7 cellular contexts compared by ENCODE assay signal in genomic region chr6:147103007-147103406, GRCh38.
"Had no signal": no experiment of that assay in that cellular context is flagged by ENCODE, and none has a peak within 500 bp of the region (broad histone marks: within the 10 kb centered on the region; RNA-seq: fewer than 3 reads in every experiment).

No MANE protein-coding gene starts in this region.

- FAIRE-seq: H1, H54, HTR-8/SVneo had no signal

- H3K27ac Mint-ChIP-seq: GM23338, H9 had no signal

- DNase-seq: H9, HCEC 1CT had no signal

- ATAC-seq: GM23338 had no signal

- H3K4me3 ChIP-seq: GM23338 had no signal

- H3K27ac ChIP-seq: KMS-11 had no signal

- H3K9ac ChIP-seq: KMS-11 had no signal

- H3K4me3 Mint-ChIP-seq: GM23338, H9 had no signal

- H2AFZ ChIP-seq: GM23338 had no signal

- H3K9me3 Mint-ChIP-seq: GM23338, H9 had no signal

- H3K4me2 ChIP-seq: GM23338, KMS-11 had no signal

- H3K4me1 Mint-ChIP-seq: GM23338, H9 had no signal
